10 cellular contexts compared by ENCODE assay signal in genomic region chr2:181235683-181236459, GRCh38.
DNase-seq lines count a peak whose midpoint lies in the region; ATAC-seq and TF ChIP-seq lines count a peak whose summit lies in the region.
"Had no signal": no experiment of that assay in that cellular context is flagged by ENCODE, and none has a peak within 500 bp of the region (broad histone marks: within the 10 kb centered on the region; RNA-seq: fewer than 3 reads in every experiment).

No MANE protein-coding gene starts in this region.

- ATAC-seq in GM18909 (IDR thresholded peaks at IDR 0.05; ENCODE audit: poor library complexity, unreplicated experiment) (peak; percentile 98), GM21723 (IDR thresholded peaks at IDR 0.05; ENCODE audit: unreplicated experiment) (peak; percentile 96), HG03354 (IDR thresholded peaks at IDR 0.05; ENCODE audit: poor library complexity, severe bottlenecking, unreplicated experiment) (peak; percentile 98), memory B cell (ENCODE audit: low read depth) (peak; percentile 70)

- H3K9me2 ChIP-seq in SK-N-SH: no peaks in the 10 kb centered on the region

- peaks cover 3% of the 10 kb centered on the region for H3K9me3 Mint-ChIP-seq in memory B cell
- H3K9me3 Mint-ChIP-seq: neural crest cell had no signal

- TF ChIP-seq CTCF in SK-N-SH (IDR thresholded peaks at IDR 0.05): no peak

- H3K27ac Mint-ChIP-seq in memory B cell: no peak overlapping the region

- H3K4me3 ChIP-seq in SK-N-SH (ENCODE audit: low read depth in 2 of 2, low read length in 1 of 2): no peak overlapping the region

- H3K36me3 Mint-ChIP-seq in memory B cell: peaks cover 4% of the 10 kb centered on the region

- no peaks in the 10 kb centered on the region for H3K79me2 ChIP-seq in SK-N-SH (ENCODE audit: insufficient read depth)

- POLR2A ChIA-PET in SK-N-SH (lab: Yijun Ruan, JAX): no interaction called here

- no peak for TF ChIP-seq EP300 in SK-N-SH (IDR thresholded peaks at IDR 0.05; ENCODE audit: borderline replicate concordance in 1 of 2, low read depth in 1 of 2, low read length in 1 of 2)

- H3K4me3 Mint-ChIP-seq in memory B cell: no peak overlapping the region
- H3K4me3 Mint-ChIP-seq: neural crest cell had no signal

- CTCF ChIA-PET in SK-N-SH (lab: Yijun Ruan, JAX): no interaction called here

- peaks cover 0 to 8% of the 10 kb centered on the region in 2 experiments; a peak in 2 of 4 replicates for H3K4me1 ChIP-seq in SK-N-SH (ENCODE audit: control insufficient read depth in 1 of 2, insufficient read depth in 2 of 2, low read depth in 1 of 2, low read length in 1 of 2)

- no peak overlapping the region for H3K4me2 ChIP-seq in SK-N-SH

- intact Hi-C loops in posterior vena cava (cut with DNase I): no loop called here

- peaks cover 18% of the 10 kb centered on the region for H3K4me1 Mint-ChIP-seq in memory B cell

- no peaks in the 10 kb centered on the region for H3K27me3 ChIP-seq in SK-N-SH (ENCODE audit: insufficient read depth)

- DNase-seq in memory B cell (ENCODE audit: low spot score in 2 of 2) (no peak), posterior vena cava (ENCODE audit: low spot score) (no peak), KG1 (lab: John Stamatoyannopoulos, UW) (no peak), SK-N-SH (no peak)
- no peak for DNase-seq in stimulated activated naive CD4-positive, alpha-beta T cell (lab: John Stamatoyannopoulos, UW)
- DNase-seq: DND-41 had no signal

- H3K36me3 ChIP-seq in SK-N-SH (replicated peaks in 1 of 2; ENCODE audit: control insufficient read depth in 1 of 2, insufficient read depth in 2 of 2, low read length in 1 of 2): no peaks in the 10 kb centered on the region

- no peak for TF ChIP-seq RAD21 in SK-N-SH (IDR thresholded peaks at IDR 0.05; ENCODE audit: low read length)

- peaks cover 3% of the 10 kb centered on the region for H3K27me3 Mint-ChIP-seq in memory B cell

- H4K20me1 ChIP-seq in SK-N-SH (ENCODE audit: insufficient read depth): no peaks in the 10 kb centered on the region

- no peak overlapping the region for H3K9ac ChIP-seq in SK-N-SH

- H2AFZ ChIP-seq in SK-N-SH (ENCODE audit: low read depth): no peak overlapping the region

- WGBS in SK-N-SH (ENCODE audit: low lambda C conversion rate): 66% methylated on average over 4 of the region's 4 CpGs

- H3F3A ChIP-seq in SK-N-SH (replicated peaks; ENCODE audit: insufficient read depth): no peaks in the 10 kb centered on the region

- H3K9me3 ChIP-seq in SK-N-SH: no peaks in the 10 kb centered on the region

- no peak overlapping the region for H3K27ac ChIP-seq in SK-N-SH (ENCODE audit: low read depth in 2 of 2, low read length in 1 of 2)

TF ChIP-seq in SK-N-SH, 30 proteins besides CTCF, POLR2A, EP300 and RAD21:
- no peak for TF ChIP-seq IRF3 (IDR thresholded peaks at IDR 0.05; ENCODE audit: low read depth, low read length)
- TF ChIP-seq RFX5 (IDR thresholded peaks at IDR 0.05; ENCODE audit: low read length): no peak
- TF ChIP-seq SMC3 (IDR thresholded peaks at IDR 0.05; ENCODE audit: low read depth, low read length): no peak
- TF ChIP-seq NFIC (IDR thresholded peaks at IDR 0.05; ENCODE audit: borderline replicate concordance): no peak
- TF ChIP-seq GABPA (IDR thresholded peaks at IDR 0.05; ENCODE audit: low read depth): no peak
- TF ChIP-seq RXRA (IDR thresholded peaks at IDR 0.05; ENCODE audit: borderline replicate concordance, low read depth): no peak
- TF ChIP-seq TEAD4 (IDR thresholded peaks at IDR 0.05; ENCODE audit: borderline replicate concordance, insufficient read depth): no peak
- TF ChIP-seq REST (IDR thresholded peaks at IDR 0.05; ENCODE audit: low read depth, low read length): no peak
- TF ChIP-seq MXI1 (IDR thresholded peaks at IDR 0.05; ENCODE audit: low read depth, low read length): no peak
- TF ChIP-seq MEF2A (IDR thresholded peaks at IDR 0.05; ENCODE audit: borderline replicate concordance, low read depth): no peak
- TF ChIP-seq EZH2phosphoT487 (IDR thresholded peaks at IDR 0.05; ENCODE audit: borderline replicate concordance, low read depth): no peak
- TF ChIP-seq RCOR1 (IDR thresholded peaks at IDR 0.05; ENCODE audit: low read length): no peak
- TF ChIP-seq ELF1 (IDR thresholded peaks at IDR 0.05): no peak
- TF ChIP-seq TCF12 (IDR thresholded peaks at IDR 0.05): no peak
- no peak for TF ChIP-seq NRF1 (IDR thresholded peaks at IDR 0.05; ENCODE audit: low read depth, low read length)
- no peak for TF ChIP-seq SIN3A (IDR thresholded peaks at IDR 0.05; ENCODE audit: borderline replicate concordance, low read depth, low read length)
- no peak for TF ChIP-seq FOSL2 (IDR thresholded peaks at IDR 0.05; ENCODE audit: borderline replicate concordance, low read depth)
